In genomic region chr10:29084908-29085307, GRCh38 we compare ENCODE assay signal across 38 cellular contexts.
"Had no signal": no experiment of that assay in that cellular context is flagged by ENCODE, and none has a peak within 500 bp of the region (broad histone marks: within the 10 kb centered on the region; RNA-seq: fewer than 3 reads in every experiment).

No MANE protein-coding gene starts in this region.

- ATAC-seq: activated naive CD4-positive, alpha-beta T cell treated with anti-CD3 and anti-CD28 coated beads, Interleukin-2, amount 50 U/mL, for 72 hours; activated T-cell treated with anti-CD3 and anti-CD28 coated beads, Interleukin-2, amount 50 U/mL, for 4 hours; PC-3; SK-N-SH treated with all-trans-retinoic acid at 6 μM for 48 hours; T-cell had no signal

- H3K36me3 ChIP-seq: adrenal gland, Peyer's patch had no signal

- H3K9me3 ChIP-seq: adrenal gland, Peyer's patch had no signal

- H3K4me1 Mint-ChIP-seq: activated B cell treated with CpG ODN at 0.5 μM for 24 hours, T-cell had no signal

- H3K27me3 Mint-ChIP-seq: activated B cell treated with CpG ODN at 0.5 μM for 24 hours had no signal

- H3K27me3 ChIP-seq: adrenal gland, Peyer's patch had no signal

- H3K36me3 Mint-ChIP-seq: activated CD4-positive, alpha-beta memory T cell treated with anti-CD3 and anti-CD28 coated beads for 36 hours; activated naive CD4-positive, alpha-beta T cell treated with anti-CD3 and anti-CD28 coated beads, Interleukin-2, amount 50 U/mL, for 72 hours; brain; T-cell had no signal

- H3K4me1 ChIP-seq: adrenal gland, Peyer's patch had no signal

- H3K4me3 Mint-ChIP-seq: activated B cell treated with CpG ODN at 0.5 μM for 24 hours; activated CD4-positive, alpha-beta memory T cell treated with anti-CD3 and anti-CD28 coated beads for 36 hours; activated naive CD4-positive, alpha-beta T cell treated with anti-CD3 and anti-CD28 coated beads for 36 hours; activated T-cell treated with anti-CD3 and anti-CD28 coated beads, Interleukin-2, amount 50 U/mL, for 4 hours; activated T-helper 1 cell treated with anti-CD3 and anti-CD28 coated beads, Interleukin-12 subunit alpha, Interleukin-12 subunit beta, Interleukin-2, Interleukin-4 antibody, amounts not matched to agents 30 ng/mL and 10 ng/mL and 1 ng/mL, durations not matched to agents 14 hours and 24 hours and 36 hours; brain; T-cell had no signal

- H3K27ac Mint-ChIP-seq: activated B cell treated with CpG ODN at 0.5 μM for 24 hours; activated CD4-positive, alpha-beta memory T cell treated with anti-CD3 and anti-CD28 coated beads for 36 hours; activated naive CD4-positive, alpha-beta T cell treated with anti-CD3 and anti-CD28 coated beads for 36 hours; activated naive CD4-positive, alpha-beta T cell treated with anti-CD3 and anti-CD28 coated beads, Interleukin-2, amount 50 U/mL, for 72 hours; activated T-helper 1 cell treated with anti-CD3 and anti-CD28 coated beads, Interleukin-12 subunit alpha, Interleukin-12 subunit beta, Interleukin-2, Interleukin-4 antibody, amounts not matched to agents 30 ng/mL and 10 ng/mL and 1 ng/mL, durations not matched to agents 14 hours and 24 hours and 36 hours; T-cell had no signal

- H3K9me3 Mint-ChIP-seq: activated CD4-positive, alpha-beta memory T cell treated with anti-CD3 and anti-CD28 coated beads for 36 hours; activated naive CD4-positive, alpha-beta T cell treated with anti-CD3 and anti-CD28 coated beads for 36 hours; activated naive CD4-positive, alpha-beta T cell treated with anti-CD3 and anti-CD28 coated beads, Interleukin-2, amount 50 U/mL, for 72 hours; activated T-cell treated with anti-CD3 and anti-CD28 coated beads, Interleukin-2, amount 50 U/mL, for 4 hours; activated T-helper 1 cell treated with anti-CD3 and anti-CD28 coated beads, Interleukin-12 subunit alpha, Interleukin-12 subunit beta, Interleukin-2, Interleukin-4 antibody, amounts not matched to agents 30 ng/mL and 10 ng/mL and 1 ng/mL, durations not matched to agents 14 hours and 24 hours and 36 hours; T-cell had no signal

- DNase-seq: activated B cell treated with CpG ODN at 0.5 μM for 24 hours; activated CD4-positive, alpha-beta memory T cell treated with anti-CD3 and anti-CD28 coated beads for 36 hours; activated CD4-positive, alpha-beta T cell treated with anti-CD3 and anti-CD28 coated beads for 4 hours; activated CD4-positive, alpha-beta T cell treated with anti-CD3 and anti-CD28 coated beads, Interleukin-2, amount 50 U/mL, for 1 hour; activated CD4-positive, CD25-positive, alpha-beta regulatory T cell treated with anti-CD3 and anti-CD28 coated beads, Interleukin-2, amount 50 U/mL, for 72 hours; activated CD8-positive, alpha-beta memory T cell treated with anti-CD3 and anti-CD28 coated beads, Interleukin-2, amount 50 U/mL, for 4 hours; activated gamma-delta T cell treated with Interleukin-2 at 50 U/mL for 16 hours; activated naive CD4-positive, alpha-beta T cell treated with anti-CD3 and anti-CD28 coated beads for 36 hours; activated T-cell treated with anti-CD3 and anti-CD28 coated beads for 4 hours; activated T-cell treated with anti-CD3 and anti-CD28 coated beads, Interleukin-2, amount 50 U/mL, for 4 hours; adrenal gland; caudate nucleus; cerebellar nuclear complex; NCI-H1092 treated with DMSO at 0.1 percent for 48 hours; NCI-H1417; NCI-H146; NCI-H187; NCI-H2029 treated with DMSO at 0.1 percent for 48 hours; NCI-H2107; NCI-H226; NCI-H446 treated with DMSO at 0.1 percent for 48 hours; NCI-H524; NCI-H69; NCI-H82; NK-92 treated with Interleukin-12 subunit alpha and Interleukin-12 subunit beta, amount 100 ng/mL, for 24 hours; PC-3; Peyer's patch; RPMI8226; SHP77 treated with DMSO at 0.1 percent for 48 hours; T-cell; T-helper 2 cell; T-helper 9 cell had no signal

- H3K27ac ChIP-seq: adrenal gland, KMS-11, Peyer's patch, VCaP had no signal

- H3K4me3 ChIP-seq: adrenal gland, Peyer's patch had no signal
